ENCODE assay signal across 20 cellular contexts in genomic region chr9:5178126-5178805, GRCh38. TPM values are rescaled to one million over a fixed set of nuclear protein-coding genes. Genes with fewer than 3 reads are reported as not detected.
DNase-seq lines count a peak whose midpoint lies in the region; ATAC-seq and TF ChIP-seq lines count a peak whose summit lies in the region.
"Had no signal": no experiment of that assay in that cellular context is flagged by ENCODE, and none has a peak within 500 bp of the region (broad histone marks: within the 10 kb centered on the region; RNA-seq: fewer than 3 reads in every experiment).

No MANE protein-coding gene starts in this region.

- H3K27me3 ChIP-seq in RWPE2 (ENCODE audit: insufficient read depth, poor library complexity, severe bottlenecking): no peaks in the 10 kb centered on the region
- no peaks in the 10 kb centered on the region for H3K27me3 ChIP-seq in neuronal stem cell (ENCODE audit: control insufficient read depth in 3 of 3, insufficient read depth in 3 of 3, low read depth in 1 of 3, low read length in 3 of 3)
- no peaks in the 10 kb centered on the region for H3K27me3 ChIP-seq in colonic mucosa
- H3K27me3 ChIP-seq in WERI-Rb-1 (ENCODE audit: insufficient read depth, low read depth, severe bottlenecking): no peaks in the 10 kb centered on the region
- H3K27me3 ChIP-seq: foreskin keratinocyte, right lobe of liver had no signal

- DNase-seq in activated T-cell treated with anti-CD3 and anti-CD28 coated beads, Interleukin-2, amount 50 U/mL, for 4 hours: no peak
- no peak for DNase-seq in activated T-cell treated with anti-CD3 and anti-CD28 coated beads, Interleukin-2, amount 50 U/mL, for 24 hours
- DNase-seq in RWPE2 (ENCODE audit: low spot score): peak; percentile 38
- DNase-seq in activated naive CD8-positive, alpha-beta T cell treated with anti-CD3 and anti-CD28 coated beads, Interleukin-2, amount 10 ng/mL, durations not matched to agents 7 days and 5 days: peak; percentile 42
- no peak for DNase-seq in neuronal stem cell (ENCODE audit: low spot score)
- no peak for DNase-seq in colonic mucosa
- no peak for DNase-seq in OCI-LY7 (ENCODE audit: low spot score)
- no peak for DNase-seq in WERI-Rb-1
- DNase-seq: cortex of kidney; foreskin keratinocyte; HCEC 1CT; left cardiac atrium; NCI-H1105 treated with DMSO at 0.1 percent for 48 hours; NCI-H774; nucleus accumbens; right lobe of liver; stimulated activated CD4-positive, alpha-beta T cell treated with anti-CD3 and anti-CD28 coated beads, Interleukin-1b, Interleukin-23, amount 100 ng/mL, for 48 hours; substantia nigra had no signal

- peak overlapping the region; percentile 24 for H3K4me3 Mint-ChIP-seq in activated T-cell treated with anti-CD3 and anti-CD28 coated beads, Interleukin-2, amount 50 U/mL, for 4 hours
- no peak overlapping the region for H3K4me3 Mint-ChIP-seq in activated T-cell treated with anti-CD3 and anti-CD28 coated beads, Interleukin-2, amount 50 U/mL, for 24 hours
- H3K4me3 Mint-ChIP-seq in activated naive CD8-positive, alpha-beta T cell treated with anti-CD3 and anti-CD28 coated beads, Interleukin-2, amount 10 ng/mL, durations not matched to agents 7 days and 5 days: peak overlapping the region; percentile 26
- H3K4me3 Mint-ChIP-seq: mesothelial cell of epicardium had no signal

- H3K4me1 ChIP-seq in RWPE2 (ENCODE audit: insufficient read depth, poor library complexity, severe bottlenecking): peaks cover 4% of the 10 kb centered on the region
- H3K4me1 ChIP-seq in neuronal stem cell (ENCODE audit: control insufficient read depth in 2 of 2, insufficient read depth in 1 of 2, low read depth in 1 of 2, low read length in 2 of 2): no peaks in the 10 kb centered on the region
- H3K4me1 ChIP-seq in colonic mucosa: no peaks in the 10 kb centered on the region
- no peaks in the 10 kb centered on the region for H3K4me1 ChIP-seq in OCI-LY7 (ENCODE audit: insufficient read depth, low read length, poor library complexity, severe bottlenecking)
- H3K4me1 ChIP-seq: foreskin keratinocyte, right lobe of liver had no signal

- H3K9ac ChIP-seq in neuronal stem cell (ENCODE audit: low read depth, low read length, poor library complexity) (no peak overlapping the region), colonic mucosa (ENCODE audit: low read depth in 2 of 2, low read length in 2 of 2) (no peak overlapping the region)

- no peak overlapping the region for H3K18ac ChIP-seq in neuronal stem cell (ENCODE audit: low read length)

- peak; percentile 58 to 62 for ATAC-seq in activated T-cell treated with anti-CD3 and anti-CD28 coated beads, Interleukin-2, amount 50 U/mL, for 4 hours
- ATAC-seq in RWPE2 (ENCODE audit: low read depth): no peak
- ATAC-seq in activated naive CD8-positive, alpha-beta T cell treated with anti-CD3 and anti-CD28 coated beads, Interleukin-2, amount 10 ng/mL, durations not matched to agents 7 days and 5 days (ENCODE audit: low read depth): peak; percentile 92
- ATAC-seq: foreskin keratinocyte, left cardiac atrium, right lobe of liver had no signal

- peaks cover 10% of the 10 kb centered on the region; the same call in 1 of the 2 replicates for H3K36me3 ChIP-seq in RWPE2 (ENCODE audit: low read depth)
- H3K36me3 ChIP-seq in neuronal stem cell (replicated peaks in 1 of 2; ENCODE audit: control insufficient read depth in 2 of 2, insufficient read depth in 2 of 2, low read length in 2 of 2): no peaks in the 10 kb centered on the region
- H3K36me3 ChIP-seq in colonic mucosa: no peaks in the 10 kb centered on the region
- H3K36me3 ChIP-seq in OCI-LY7 (ENCODE audit: insufficient read depth, low read length): no peaks in the 10 kb centered on the region
- no peaks in the 10 kb centered on the region for H3K36me3 ChIP-seq in WERI-Rb-1
- H3K36me3 ChIP-seq: right lobe of liver had no signal

- no peak overlapping the region for H2BK15ac ChIP-seq in neuronal stem cell (ENCODE audit: low read length)

- H2BK5ac ChIP-seq in neuronal stem cell (ENCODE audit: low read length): no peak overlapping the region

- H3K9me3 ChIP-seq in RWPE2 (ENCODE audit: severe bottlenecking): no peaks in the 10 kb centered on the region
- peaks cover 0 to 2% of the 10 kb centered on the region in 2 donors for H3K9me3 ChIP-seq in neuronal stem cell (replicated peaks in 1 of 2; ENCODE audit: control insufficient read depth in 2 of 2, insufficient read depth in 1 of 2, low read depth in 1 of 2, low read length in 2 of 2)
- no peaks in the 10 kb centered on the region for H3K9me3 ChIP-seq in colonic mucosa
- no peaks in the 10 kb centered on the region for H3K9me3 ChIP-seq in OCI-LY7 (ENCODE audit: low read length)
- H3K9me3 ChIP-seq in WERI-Rb-1 (ENCODE audit: severe bottlenecking): no peaks in the 10 kb centered on the region
- H3K9me3 ChIP-seq: right lobe of liver had no signal

- no peak overlapping the region for H3K27ac Mint-ChIP-seq in activated T-cell treated with anti-CD3 and anti-CD28 coated beads, Interleukin-2, amount 50 U/mL, for 24 hours
- peak overlapping the region; percentile 63 for H3K27ac Mint-ChIP-seq in activated naive CD8-positive, alpha-beta T cell treated with anti-CD3 and anti-CD28 coated beads, Interleukin-2, amount 10 ng/mL, durations not matched to agents 7 days and 5 days
- H3K27ac Mint-ChIP-seq: mesothelial cell of epicardium had no signal

- intact Hi-C loops in colonic mucosa (cut with DNase I) (no loop called here), OCI-LY7 (cut with micrococcal nuclease; ENCODE audit: unreplicated experiment) (no loop called here)

- no TSS peak for BruUV-seq in OCI-LY7 (replicated peaks; lab: Mats Ljungman, UMichigan)

- no CpG with 5 or more reads among the region's 4 CpGs for WGBS in neuronal stem cell (ENCODE audit: extremely low coverage in 2 of 2, insufficient read length in 2 of 2, insufficient replicate concordance in 1 of 2), 2 donors

- H3K4me3 ChIP-seq in RWPE2 (ENCODE audit: severe bottlenecking) (no peak overlapping the region), neuronal stem cell (ENCODE audit: low read length in 2 of 2) (no peak overlapping the region), colonic mucosa (no peak overlapping the region), OCI-LY7 (ENCODE audit: low read depth, low read length, poor library complexity, severe bottlenecking) (no peak overlapping the region), WERI-Rb-1 (ENCODE audit: low read depth, low read length) (no peak overlapping the region)
- H3K4me3 ChIP-seq: right lobe of liver had no signal

- no peak overlapping the region for H2BK120ac ChIP-seq in neuronal stem cell (ENCODE audit: low read depth, low read length)

- H3K79me2 ChIP-seq in OCI-LY7 (ENCODE audit: insufficient read depth, low read depth, low read length): no peaks in the 10 kb centered on the region

- peak overlapping the region; percentile 6 for H4K8ac ChIP-seq in neuronal stem cell (ENCODE audit: low read depth, low read length)

- no peaks in the 10 kb centered on the region for H4K20me1 ChIP-seq in OCI-LY7 (ENCODE audit: insufficient read depth, low read length)

- H3K79me1 ChIP-seq in neuronal stem cell (ENCODE audit: low read depth, low read length): no peaks in the 10 kb centered on the region

- CTCF ChIA-PET in OCI-LY7 (lab: Charles Lee; ENCODE audit: unreplicated experiment): no interaction called here

- TF ChIP-seq CTCF in RWPE2 (IDR thresholded peaks at IDR 0.05; ENCODE audit: poor library complexity, severe bottlenecking): no peak
- TF ChIP-seq CTCF in colonic mucosa (IDR thresholded peaks at IDR 0.05): no peak
- no peak for TF ChIP-seq CTCF in OCI-LY7 (conservative IDR thresholded peaks at IDR 0.05; ENCODE audit: low read length)
- TF ChIP-seq CTCF in WERI-Rb-1 (IDR thresholded peaks at IDR 0.05; ENCODE audit: low read depth, low read length): no peak

- no peak overlapping the region for H4K91ac ChIP-seq in neuronal stem cell (ENCODE audit: low read depth, low read length, poor library complexity)

- H2AK5ac ChIP-seq in neuronal stem cell (ENCODE audit: low read depth, low read length): no peak overlapping the region

- H3K27ac ChIP-seq in RWPE2 (ENCODE audit: poor library complexity, severe bottlenecking) (no peak overlapping the region), neuronal stem cell (replicated peaks; ENCODE audit: low read length) (no peak overlapping the region), colonic mucosa (no peak overlapping the region), OCI-LY7 (ENCODE audit: low read depth, low read length, poor library complexity, severe bottlenecking) (no peak overlapping the region), WERI-Rb-1 (no peak overlapping the region)
- H3K27ac ChIP-seq: foreskin keratinocyte, right lobe of liver had no signal

- no peaks in the 10 kb centered on the region for H3K27me3 Mint-ChIP-seq in activated T-cell treated with anti-CD3 and anti-CD28 coated beads, Interleukin-2, amount 50 U/mL, for 4 hours (ENCODE audit: low read depth)
- H3K27me3 Mint-ChIP-seq in activated T-cell treated with anti-CD3 and anti-CD28 coated beads, Interleukin-2, amount 50 U/mL, for 24 hours: no peaks in the 10 kb centered on the region
- no peaks in the 10 kb centered on the region for H3K27me3 Mint-ChIP-seq in activated naive CD8-positive, alpha-beta T cell treated with anti-CD3 and anti-CD28 coated beads, Interleukin-2, amount 10 ng/mL, durations not matched to agents 7 days and 5 days

- H3K9me2 ChIP-seq in OCI-LY7 (ENCODE audit: insufficient read depth, low read length): no peaks in the 10 kb centered on the region

- H3K9me3 Mint-ChIP-seq in activated T-cell treated with anti-CD3 and anti-CD28 coated beads, Interleukin-2, amount 50 U/mL, for 4 hours: peaks cover 17% of the 10 kb centered on the region
- peaks cover 1% of the 10 kb centered on the region for H3K9me3 Mint-ChIP-seq in activated T-cell treated with anti-CD3 and anti-CD28 coated beads, Interleukin-2, amount 50 U/mL, for 24 hours
- peaks cover 10% of the 10 kb centered on the region for H3K9me3 Mint-ChIP-seq in activated naive CD8-positive, alpha-beta T cell treated with anti-CD3 and anti-CD28 coated beads, Interleukin-2, amount 10 ng/mL, durations not matched to agents 7 days and 5 days

- H3K4me1 Mint-ChIP-seq in activated T-cell treated with anti-CD3 and anti-CD28 coated beads, Interleukin-2, amount 50 U/mL, for 4 hours (ENCODE audit: low read depth): peaks cover 16% of the 10 kb centered on the region
- H3K4me1 Mint-ChIP-seq in activated T-cell treated with anti-CD3 and anti-CD28 coated beads, Interleukin-2, amount 50 U/mL, for 24 hours (ENCODE audit: low read depth): peaks cover 13% of the 10 kb centered on the region
- peaks cover 13% of the 10 kb centered on the region for H3K4me1 Mint-ChIP-seq in activated naive CD8-positive, alpha-beta T cell treated with anti-CD3 and anti-CD28 coated beads, Interleukin-2, amount 10 ng/mL, durations not matched to agents 7 days and 5 days
- H3K4me1 Mint-ChIP-seq: mesothelial cell of epicardium had no signal

- no peak overlapping the region for H3K4ac ChIP-seq in neuronal stem cell (ENCODE audit: low read length)

- no peak overlapping the region for H3K14ac ChIP-seq in neuronal stem cell (ENCODE audit: low read length)

- H3K4me2 ChIP-seq in neuronal stem cell (ENCODE audit: insufficient read depth, low read length, poor library complexity, severe bottlenecking) (no peak overlapping the region), OCI-LY7 (ENCODE audit: low read length) (no peak overlapping the region)

- peaks cover 2% of the 10 kb centered on the region for H3K36me3 Mint-ChIP-seq in activated T-cell treated with anti-CD3 and anti-CD28 coated beads, Interleukin-2, amount 50 U/mL, for 4 hours (ENCODE audit: insufficient read depth)
- H3K36me3 Mint-ChIP-seq in activated T-cell treated with anti-CD3 and anti-CD28 coated beads, Interleukin-2, amount 50 U/mL, for 24 hours (ENCODE audit: low read depth): no peaks in the 10 kb centered on the region
- peaks cover 9% of the 10 kb centered on the region for H3K36me3 Mint-ChIP-seq in activated naive CD8-positive, alpha-beta T cell treated with anti-CD3 and anti-CD28 coated beads, Interleukin-2, amount 10 ng/mL, durations not matched to agents 7 days and 5 days
- H3K36me3 Mint-ChIP-seq: mesothelial cell of epicardium had no signal

- H2BK12ac ChIP-seq in neuronal stem cell (ENCODE audit: low read length): no peak overlapping the region

- H2AFZ ChIP-seq in neuronal stem cell (ENCODE audit: low read length): no peak overlapping the region
- no peak overlapping the region for H2AFZ ChIP-seq in OCI-LY7 (ENCODE audit: low read length)

- no peak overlapping the region for H3K23ac ChIP-seq in neuronal stem cell (ENCODE audit: low read depth, low read length, poor library complexity)

- POLR2A ChIA-PET in activated naive CD8-positive, alpha-beta T cell treated with anti-CD3 and anti-CD28 coated beads, Interleukin-2, amount 10 ng/mL, durations not matched to agents 7 days and 5 days (lab: Charles Lee): interaction anchor here (0.6 kb wide), 1 partner anchor 422 kb away, joined by 3 read pairs; no protein-coding TSS in a partner anchor
- POLR2A ChIA-PET in OCI-LY7 (lab: Charles Lee): no interaction called here

RNA-seq across cellular contexts. Expression of gene INSL6, which starts 7.2 kb away (rescaled TPM):
- not detected for total RNA-seq in activated T-cell treated with anti-CD3 and anti-CD28 coated beads, Interleukin-2, amount 50 U/mL, for 4 hours
- total RNA-seq in activated naive CD8-positive, alpha-beta T cell treated with anti-CD3 and anti-CD28 coated beads, Interleukin-2, amount 10 ng/mL, durations not matched to agents 7 days and 5 days: not detected
- polyA plus RNA-seq in neuronal stem cell (2013, experiment 1 of 2): not detected
- not detected for polyA plus RNA-seq in neuronal stem cell (2013, experiment 2 of 2)
- not detected for total RNA-seq in colonic mucosa
- total RNA-seq in OCI-LY7 (2014; rRNA removed; shearing (Covaris generic)): not detected in 2 replicates
- not detected in 2 replicates for total RNA-seq in OCI-LY7 (2022)
- total RNA-seq: astrocyte, foreskin keratinocyte, left cardiac atrium, mesothelial cell of epicardium, right lobe of liver had no signal
- polyA plus RNA-seq: foreskin keratinocyte had no signal

RNA-seq across cellular contexts. Expression of gene INSL4, which starts 53.0 kb away (rescaled TPM):
- under 1 TPM in 1 of 3 donors, not detected in 2; 0.14 TPM for total RNA-seq in activated T-cell treated with anti-CD3 and anti-CD28 coated beads, Interleukin-2, amount 50 U/mL, for 4 hours
- not detected for total RNA-seq in activated naive CD8-positive, alpha-beta T cell treated with anti-CD3 and anti-CD28 coated beads, Interleukin-2, amount 10 ng/mL, durations not matched to agents 7 days and 5 days
- polyA plus RNA-seq in neuronal stem cell (2013, experiment 1 of 2): not detected
- not detected for polyA plus RNA-seq in neuronal stem cell (2013, experiment 2 of 2)
- total RNA-seq in colonic mucosa (not detected), OCI-LY7 (2022) (not detected in 2 replicates)
- not detected in 2 replicates for total RNA-seq in OCI-LY7 (2014; rRNA removed; shearing (Covaris generic))
- total RNA-seq: foreskin keratinocyte, left cardiac atrium, mesothelial cell of epicardium, right lobe of liver had no signal
- polyA plus RNA-seq: foreskin keratinocyte had no signal

Comparison
In these comparisons a context has a peak if more than half of its experiments do, and no peak if none do; other contexts are left out.
1. DNase-seq: peak in RWPE2 (single experiment) and activated naive CD8-positive, alpha-beta T cell treated with anti-CD3 and anti-CD28 coated beads, Interleukin-2, amount 10 ng/mL, durations not matched to agents 7 days and 5 days (single experiment); none in activated T-cell treated with anti-CD3 and anti-CD28 coated beads, Interleukin-2, amount 50 U/mL, for 4 hours (single experiment), activated T-cell treated with anti-CD3 and anti-CD28 coated beads, Interleukin-2, amount 50 U/mL, for 24 hours (single experiment), neuronal stem cell (single experiment), colonic mucosa (single experiment), OCI-LY7 (single experiment) and WERI-Rb-1 (single experiment).